1 cellular context compared by ENCODE assay signal in genomic region chr18:57583297-57583835, GRCh38.
TF ChIP-seq lines count a peak whose summit lies in the region.

No MANE protein-coding gene starts in this region.

TF ChIP-seq in K562, 482 proteins besides CTCF, POLR2A, EP300 and RAD21 (continued from another document and continues in another):
- TF ChIP-seq, protein P1, sequence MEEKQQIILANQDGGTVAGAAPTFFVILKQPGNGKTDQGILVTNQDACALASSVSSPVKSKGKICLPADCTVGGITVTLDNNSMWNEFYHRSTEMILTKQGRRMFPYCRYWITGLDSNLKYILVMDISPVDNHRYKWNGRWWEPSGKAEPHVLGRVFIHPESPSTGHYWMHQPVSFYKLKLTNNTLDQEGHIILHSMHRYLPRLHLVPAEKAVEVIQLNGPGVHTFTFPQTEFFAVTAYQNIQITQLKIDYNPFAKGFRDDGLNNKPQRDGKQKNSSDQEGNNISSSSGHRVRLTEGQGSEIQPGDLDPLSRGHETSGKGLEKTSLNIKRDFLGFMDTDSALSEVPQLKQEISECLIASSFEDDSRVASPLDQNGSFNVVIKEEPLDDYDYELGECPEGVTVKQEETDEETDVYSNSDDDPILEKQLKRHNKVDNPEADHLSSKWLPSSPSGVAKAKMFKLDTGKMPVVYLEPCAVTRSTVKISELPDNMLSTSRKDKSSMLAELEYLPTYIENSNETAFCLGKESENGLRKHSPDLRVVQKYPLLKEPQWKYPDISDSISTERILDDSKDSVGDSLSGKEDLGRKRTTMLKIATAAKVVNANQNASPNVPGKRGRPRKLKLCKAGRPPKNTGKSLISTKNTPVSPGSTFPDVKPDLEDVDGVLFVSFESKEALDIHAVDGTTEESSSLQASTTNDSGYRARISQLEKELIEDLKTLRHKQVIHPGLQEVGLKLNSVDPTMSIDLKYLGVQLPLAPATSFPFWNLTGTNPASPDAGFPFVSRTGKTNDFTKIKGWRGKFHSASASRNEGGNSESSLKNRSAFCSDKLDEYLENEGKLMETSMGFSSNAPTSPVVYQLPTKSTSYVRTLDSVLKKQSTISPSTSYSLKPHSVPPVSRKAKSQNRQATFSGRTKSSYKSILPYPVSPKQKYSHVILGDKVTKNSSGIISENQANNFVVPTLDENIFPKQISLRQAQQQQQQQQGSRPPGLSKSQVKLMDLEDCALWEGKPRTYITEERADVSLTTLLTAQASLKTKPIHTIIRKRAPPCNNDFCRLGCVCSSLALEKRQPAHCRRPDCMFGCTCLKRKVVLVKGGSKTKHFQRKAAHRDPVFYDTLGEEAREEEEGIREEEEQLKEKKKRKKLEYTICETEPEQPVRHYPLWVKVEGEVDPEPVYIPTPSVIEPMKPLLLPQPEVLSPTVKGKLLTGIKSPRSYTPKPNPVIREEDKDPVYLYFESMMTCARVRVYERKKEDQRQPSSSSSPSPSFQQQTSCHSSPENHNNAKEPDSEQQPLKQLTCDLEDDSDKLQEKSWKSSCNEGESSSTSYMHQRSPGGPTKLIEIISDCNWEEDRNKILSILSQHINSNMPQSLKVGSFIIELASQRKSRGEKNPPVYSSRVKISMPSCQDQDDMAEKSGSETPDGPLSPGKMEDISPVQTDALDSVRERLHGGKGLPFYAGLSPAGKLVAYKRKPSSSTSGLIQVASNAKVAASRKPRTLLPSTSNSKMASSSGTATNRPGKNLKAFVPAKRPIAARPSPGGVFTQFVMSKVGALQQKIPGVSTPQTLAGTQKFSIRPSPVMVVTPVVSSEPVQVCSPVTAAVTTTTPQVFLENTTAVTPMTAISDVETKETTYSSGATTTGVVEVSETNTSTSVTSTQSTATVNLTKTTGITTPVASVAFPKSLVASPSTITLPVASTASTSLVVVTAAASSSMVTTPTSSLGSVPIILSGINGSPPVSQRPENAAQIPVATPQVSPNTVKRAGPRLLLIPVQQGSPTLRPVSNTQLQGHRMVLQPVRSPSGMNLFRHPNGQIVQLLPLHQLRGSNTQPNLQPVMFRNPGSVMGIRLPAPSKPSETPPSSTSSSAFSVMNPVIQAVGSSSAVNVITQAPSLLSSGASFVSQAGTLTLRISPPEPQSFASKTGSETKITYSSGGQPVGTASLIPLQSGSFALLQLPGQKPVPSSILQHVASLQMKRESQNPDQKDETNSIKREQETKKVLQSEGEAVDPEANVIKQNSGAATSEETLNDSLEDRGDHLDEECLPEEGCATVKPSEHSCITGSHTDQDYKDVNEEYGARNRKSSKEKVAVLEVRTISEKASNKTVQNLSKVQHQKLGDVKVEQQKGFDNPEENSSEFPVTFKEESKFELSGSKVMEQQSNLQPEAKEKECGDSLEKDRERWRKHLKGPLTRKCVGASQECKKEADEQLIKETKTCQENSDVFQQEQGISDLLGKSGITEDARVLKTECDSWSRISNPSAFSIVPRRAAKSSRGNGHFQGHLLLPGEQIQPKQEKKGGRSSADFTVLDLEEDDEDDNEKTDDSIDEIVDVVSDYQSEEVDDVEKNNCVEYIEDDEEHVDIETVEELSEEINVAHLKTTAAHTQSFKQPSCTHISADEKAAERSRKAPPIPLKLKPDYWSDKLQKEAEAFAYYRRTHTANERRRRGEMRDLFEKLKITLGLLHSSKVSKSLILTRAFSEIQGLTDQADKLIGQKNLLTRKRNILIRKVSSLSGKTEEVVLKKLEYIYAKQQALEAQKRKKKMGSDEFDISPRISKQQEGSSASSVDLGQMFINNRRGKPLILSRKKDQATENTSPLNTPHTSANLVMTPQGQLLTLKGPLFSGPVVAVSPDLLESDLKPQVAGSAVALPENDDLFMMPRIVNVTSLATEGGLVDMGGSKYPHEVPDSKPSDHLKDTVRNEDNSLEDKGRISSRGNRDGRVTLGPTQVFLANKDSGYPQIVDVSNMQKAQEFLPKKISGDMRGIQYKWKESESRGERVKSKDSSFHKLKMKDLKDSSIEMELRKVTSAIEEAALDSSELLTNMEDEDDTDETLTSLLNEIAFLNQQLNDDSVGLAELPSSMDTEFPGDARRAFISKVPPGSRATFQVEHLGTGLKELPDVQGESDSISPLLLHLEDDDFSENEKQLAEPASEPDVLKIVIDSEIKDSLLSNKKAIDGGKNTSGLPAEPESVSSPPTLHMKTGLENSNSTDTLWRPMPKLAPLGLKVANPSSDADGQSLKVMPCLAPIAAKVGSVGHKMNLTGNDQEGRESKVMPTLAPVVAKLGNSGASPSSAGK (IDR thresholded peaks at IDR 0.05) = peak; percentile 90
- TF ChIP-seq NBN (IDR thresholded peaks at IDR 0.05; ENCODE audit: low read depth) (peak; percentile 76), ZNF644 (tag; IDR thresholded peaks at IDR 0.05; ENCODE audit: low read depth) (peak; percentile 89), MEF2A (IDR thresholded peaks at IDR 0.05; ENCODE audit: control insufficient read depth, low read depth, low read length) (0 out of 2 replicates have a peak, but pooled peaks have one; percentile 10), ZC3H11A (IDR thresholded peaks at IDR 0.05; ENCODE audit: low read depth, low read length) (no peak), ZNF592 (IDR thresholded peaks at IDR 0.05) (peak; percentile 84), HIVEP1 (CRISPR knock-in tag; IDR thresholded peaks at IDR 0.05) (no peak), NFATC3 (IDR thresholded peaks at IDR 0.05) (no peak), SLC30A9 (CRISPR knock-in tag; IDR thresholded peaks at IDR 0.05) (no peak), ZFPM2 (CRISPR knock-in tag; IDR thresholded peaks at IDR 0.05) (no peak), SMARCA4 (IDR thresholded peaks at IDR 0.05) (peak; percentile 95), HDAC3 (IDR thresholded peaks at IDR 0.05; ENCODE audit: borderline replicate concordance, partially characterized antibody) (peak; percentile 69), ZNF589 (CRISPR knock-in tag; IDR thresholded peaks at IDR 0.05; ENCODE audit: low read depth) (peak; percentile 70; the same call in 1 of the 2 replicates), CREB1 (IDR thresholded peaks at IDR 0.05) (peak; percentile 38; the same call in 1 of the 2 replicates), CREB1 (CRISPR knock-in tag; IDR thresholded peaks at IDR 0.05) (no peak), ZBTB26 (CRISPR knock-in tag; IDR thresholded peaks at IDR 0.05) (no peak), ZC3H4 (CRISPR knock-in tag; IDR thresholded peaks at IDR 0.05; ENCODE audit: borderline replicate concordance) (no peak)
- TF ChIP-seq, protein P2, sequence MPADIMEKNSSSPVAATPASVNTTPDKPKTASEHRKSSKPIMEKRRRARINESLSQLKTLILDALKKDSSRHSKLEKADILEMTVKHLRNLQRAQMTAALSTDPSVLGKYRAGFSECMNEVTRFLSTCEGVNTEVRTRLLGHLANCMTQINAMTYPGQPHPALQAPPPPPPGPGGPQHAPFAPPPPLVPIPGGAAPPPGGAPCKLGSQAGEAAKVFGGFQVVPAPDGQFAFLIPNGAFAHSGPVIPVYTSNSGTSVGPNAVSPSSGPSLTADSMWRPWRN (IDR thresholded peaks at IDR 0.05; ENCODE audit: low read depth) = peak; percentile 82
- TF ChIP-seq, protein P3, sequence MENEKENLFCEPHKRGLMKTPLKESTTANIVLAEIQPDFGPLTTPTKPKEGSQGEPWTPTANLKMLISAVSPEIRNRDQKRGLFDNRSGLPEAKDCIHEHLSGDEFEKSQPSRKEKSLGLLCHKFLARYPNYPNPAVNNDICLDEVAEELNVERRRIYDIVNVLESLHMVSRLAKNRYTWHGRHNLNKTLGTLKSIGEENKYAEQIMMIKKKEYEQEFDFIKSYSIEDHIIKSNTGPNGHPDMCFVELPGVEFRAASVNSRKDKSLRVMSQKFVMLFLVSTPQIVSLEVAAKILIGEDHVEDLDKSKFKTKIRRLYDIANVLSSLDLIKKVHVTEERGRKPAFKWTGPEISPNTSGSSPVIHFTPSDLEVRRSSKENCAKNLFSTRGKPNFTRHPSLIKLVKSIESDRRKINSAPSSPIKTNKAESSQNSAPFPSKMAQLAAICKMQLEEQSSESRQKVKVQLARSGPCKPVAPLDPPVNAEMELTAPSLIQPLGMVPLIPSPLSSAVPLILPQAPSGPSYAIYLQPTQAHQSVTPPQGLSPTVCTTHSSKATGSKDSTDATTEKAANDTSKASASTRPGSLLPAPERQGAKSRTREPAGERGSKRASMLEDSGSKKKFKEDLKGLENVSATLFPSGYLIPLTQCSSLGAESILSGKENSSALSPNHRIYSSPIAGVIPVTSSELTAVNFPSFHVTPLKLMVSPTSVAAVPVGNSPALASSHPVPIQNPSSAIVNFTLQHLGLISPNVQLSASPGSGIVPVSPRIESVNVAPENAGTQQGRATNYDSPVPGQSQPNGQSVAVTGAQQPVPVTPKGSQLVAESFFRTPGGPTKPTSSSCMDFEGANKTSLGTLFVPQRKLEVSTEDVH (IDR thresholded peaks at IDR 0.05; ENCODE audit: low read depth, partially characterized antibody) = no peak
- TF ChIP-seq, protein P4, sequence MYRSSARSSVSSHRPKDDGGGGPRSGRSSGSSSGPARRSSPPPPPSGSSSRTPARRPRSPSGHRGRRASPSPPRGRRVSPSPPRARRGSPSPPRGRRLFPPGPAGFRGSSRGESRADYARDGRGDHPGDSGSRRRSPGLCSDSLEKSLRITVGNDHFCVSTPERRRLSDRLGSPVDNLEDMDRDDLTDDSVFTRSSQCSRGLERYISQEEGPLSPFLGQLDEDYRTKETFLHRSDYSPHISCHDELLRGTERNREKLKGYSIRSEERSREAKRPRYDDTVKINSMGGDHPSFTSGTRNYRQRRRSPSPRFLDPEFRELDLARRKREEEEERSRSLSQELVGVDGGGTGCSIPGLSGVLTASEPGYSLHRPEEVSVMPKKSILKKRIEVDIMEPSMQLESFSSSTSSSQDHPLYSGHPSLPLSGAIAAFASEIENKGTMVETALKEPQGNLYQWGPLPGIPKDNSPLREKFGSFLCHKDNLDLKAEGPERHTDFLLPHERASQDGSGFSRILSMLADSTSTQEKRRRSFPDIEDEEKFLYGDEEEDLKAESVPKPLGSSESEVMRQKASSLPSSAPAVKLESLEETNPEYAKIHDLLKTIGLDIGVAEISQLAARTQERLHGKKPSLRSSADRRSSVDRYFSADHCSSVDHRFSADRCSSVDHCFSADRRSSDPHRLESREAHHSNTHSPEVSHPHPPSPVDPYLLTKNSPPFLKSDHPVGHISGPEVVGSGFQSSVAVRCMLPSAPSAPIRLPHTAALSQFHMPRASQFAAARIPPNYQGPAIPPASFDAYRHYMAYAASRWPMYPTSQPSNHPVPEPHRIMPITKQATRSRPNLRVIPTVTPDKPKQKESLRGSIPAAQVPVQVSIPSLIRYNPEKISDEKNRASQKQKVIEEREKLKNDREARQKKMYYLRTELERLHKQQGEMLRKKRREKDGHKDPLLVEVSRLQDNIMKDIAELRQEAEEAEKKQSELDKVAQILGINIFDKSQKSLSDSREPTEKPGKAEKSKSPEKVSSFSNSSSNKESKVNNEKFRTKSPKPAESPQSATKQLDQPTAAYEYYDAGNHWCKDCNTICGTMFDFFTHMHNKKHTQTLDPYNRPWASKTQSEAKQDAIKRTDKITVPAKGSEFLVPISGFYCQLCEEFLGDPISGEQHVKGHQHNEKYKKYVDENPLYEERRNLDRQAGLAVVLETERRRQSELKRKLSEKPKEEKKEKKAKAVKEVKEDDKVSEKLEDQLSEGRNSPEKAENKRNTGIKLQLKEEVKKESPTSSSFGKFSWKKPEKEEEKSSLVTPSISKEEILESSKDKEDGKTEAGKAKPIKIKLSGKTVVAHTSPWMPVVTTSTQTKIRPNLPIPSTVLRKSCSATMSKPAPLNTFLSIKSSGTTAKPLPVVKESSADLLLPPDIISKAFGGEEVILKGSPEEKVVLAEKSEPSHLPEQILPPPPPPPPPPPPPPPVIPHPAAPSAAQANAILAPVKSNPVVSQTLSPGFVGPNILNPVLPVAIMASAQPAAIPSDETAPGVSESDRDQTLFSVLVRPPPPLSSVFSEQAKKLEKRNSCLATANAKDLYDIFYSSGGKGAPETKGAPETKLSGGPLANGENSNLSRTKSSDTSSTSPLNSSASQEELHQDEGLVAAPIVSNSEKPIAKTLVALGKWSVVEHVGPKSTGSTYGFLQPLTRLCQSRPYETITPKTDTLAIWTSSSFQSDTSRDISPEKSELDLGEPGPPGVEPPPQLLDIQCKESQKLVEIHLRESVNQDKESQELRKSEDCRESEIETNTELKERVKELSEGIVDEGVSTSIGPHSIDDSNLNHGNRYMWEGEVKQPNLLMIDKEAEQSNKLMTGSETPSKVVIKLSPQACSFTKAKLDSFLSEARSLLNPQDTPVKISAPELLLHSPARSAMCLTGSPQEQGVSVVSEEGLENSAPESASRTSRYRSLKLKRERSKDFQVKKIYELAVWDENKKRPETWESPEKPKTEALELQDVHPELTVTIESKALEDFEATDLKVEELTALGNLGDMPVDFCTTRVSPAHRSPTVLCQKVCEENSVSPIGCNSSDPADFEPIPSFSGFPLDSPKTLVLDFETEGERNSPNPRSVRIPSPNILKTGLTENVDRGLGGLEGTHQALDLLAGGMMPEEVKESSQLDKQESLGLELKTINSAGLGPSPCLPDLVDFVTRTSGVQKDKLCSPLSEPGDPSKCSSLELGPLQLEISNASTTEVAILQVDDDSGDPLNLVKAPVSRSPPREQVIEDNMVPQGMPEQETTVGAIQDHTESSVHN (IDR thresholded peaks at IDR 0.05; ENCODE audit: borderline replicate concordance in 1 of 2, low read depth in 1 of 2) = peak in 1 of 2 experiments; percentile 28; a peak in 1 of 4 replicates
